8 cellular contexts compared by ENCODE assay signal in the genomic region with DNA sequence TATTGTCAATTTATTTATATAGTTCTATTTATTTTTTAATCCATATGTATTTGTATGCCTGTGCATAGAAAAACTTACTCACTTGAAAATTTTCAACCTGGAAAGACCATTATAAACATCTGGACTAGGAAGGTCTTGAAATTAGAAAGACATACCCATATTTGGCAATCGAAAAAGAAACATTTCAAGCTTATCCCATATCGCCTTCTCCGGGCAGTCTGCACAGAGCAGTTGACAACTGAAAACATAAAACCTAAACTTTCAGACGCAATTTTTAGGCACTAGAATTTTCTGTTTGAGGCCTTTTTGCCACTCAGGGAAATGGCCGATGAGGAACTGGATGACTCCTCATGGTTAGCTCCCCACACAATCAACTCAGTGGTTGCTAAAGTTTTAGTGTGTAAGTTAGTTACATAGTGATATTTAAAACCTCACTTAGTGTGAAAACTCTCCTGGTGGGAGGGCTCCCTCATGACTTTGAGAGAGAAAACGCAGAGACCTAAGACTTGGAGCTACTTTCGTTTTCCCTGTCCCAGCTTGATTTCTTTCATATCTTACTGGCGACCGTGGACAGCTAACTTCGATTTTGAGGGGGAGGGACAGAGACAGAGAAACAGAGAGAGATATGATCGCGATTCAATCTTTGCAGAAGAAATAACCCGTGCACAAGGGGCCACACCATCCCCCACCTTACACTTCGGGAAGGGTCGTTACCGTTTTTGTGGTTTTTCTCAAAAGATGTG. TPM values are rescaled to one million over a fixed set of nuclear protein-coding genes. Genes with fewer than 3 reads are reported as not detected.
DNase-seq lines count a peak whose midpoint lies in the region; ATAC-seq, FAIRE-seq and TF ChIP-seq lines count a peak whose summit lies in the region.

No MANE protein-coding gene starts in this region.

- no peaks in the 10 kb centered on the region for H3K9me3 ChIP-seq in OCI-LY7 (ENCODE audit: low read length)
- no peaks in the 10 kb centered on the region for H3K9me3 ChIP-seq in endocrine pancreas (ENCODE audit: control insufficient read depth, low read length)
- no peaks in the 10 kb centered on the region for H3K9me3 ChIP-seq in tibial nerve

- H3K9me2 ChIP-seq in OCI-LY7 (ENCODE audit: insufficient read depth, low read length): no peaks in the 10 kb centered on the region

- H3K4me1 ChIP-seq in OCI-LY7 (ENCODE audit: insufficient read depth, low read length, poor library complexity, severe bottlenecking) (peaks cover 14% of the 10 kb centered on the region), endocrine pancreas (ENCODE audit: control insufficient read depth, insufficient read depth, low read length) (no peaks in the 10 kb centered on the region), tibial nerve (peaks cover 0 to 66% (median 11%) of the 10 kb centered on the region in 4 donors)

- POLR2A ChIA-PET in OCI-LY7 (lab: Charles Lee): interaction anchor here (0.7 to 1.5 kb wide), 2 partner anchors 95 to 408 kb away, joined by 3 to 4 read pairs; partner anchors contain the start of gene LNPK

- H2AFZ ChIP-seq in OCI-LY7 (ENCODE audit: low read length): peak overlapping the region; percentile 96

- peak in 1 of 2 donors; percentile 81 for TF ChIP-seq EP300 in tibial nerve (IDR thresholded peaks at IDR 0.05)

- DNase-seq in GM12892 (ENCODE audit: insufficient read length): no peak
- DNase-seq in OCI-LY7 (ENCODE audit: low spot score): peak; percentile 5
- DNase-seq in skeletal muscle cell (ENCODE audit: low read depth): no peak
- no peak for DNase-seq in cortex of kidney (lab: John Stamatoyannopoulos, UW)
- DNase-seq in tibial nerve (ENCODE audit: low spot score in 2 of 2): no peak
- DNase-seq in Right ventricle myocardium inferior (ENCODE audit: missing footprints): no peak

- H3K79me2 ChIP-seq in OCI-LY7 (ENCODE audit: insufficient read depth, low read depth, low read length): no peaks in the 10 kb centered on the region

- TF ChIP-seq CTCF in OCI-LY7 (conservative IDR thresholded peaks at IDR 0.05; ENCODE audit: low read length): no peak
- TF ChIP-seq CTCF in tibial nerve (IDR thresholded peaks at IDR 0.05): no peak

- peaks cover 31% of the 10 kb centered on the region for H3K27me3 ChIP-seq in endocrine pancreas (ENCODE audit: control insufficient read depth, insufficient read depth, low read length)
- H3K27me3 ChIP-seq in tibial nerve: peaks cover 8 to 98% of the 10 kb centered on the region in 2 donors

- H3K4me3 ChIP-seq in OCI-LY7 (ENCODE audit: low read depth, low read length, poor library complexity, severe bottlenecking) (peak overlapping the region; percentile 63), endocrine pancreas (ENCODE audit: control insufficient read depth, insufficient read depth, low read length) (peak overlapping the region; percentile 38), skeletal muscle cell (ENCODE audit: low read depth, low read length) (peak overlapping the region; percentile 22), tibial nerve (peak overlapping the region in 1 of 4 donors; percentile 41)

- no TSS peak for BruUV-seq in OCI-LY7 (replicated peaks; lab: Mats Ljungman, UMichigan)

- no peak for TF ChIP-seq POLR2A in GM12892 (IDR thresholded peaks at IDR 0.05; ENCODE audit: low read depth, low read length)
- TF ChIP-seq POLR2A in tibial nerve (IDR thresholded peaks at IDR 0.05): no peak

- peak overlapping the region; percentile 81 for H3K4me2 ChIP-seq in OCI-LY7 (ENCODE audit: low read length)

- no peaks in the 10 kb centered on the region for H4K20me1 ChIP-seq in OCI-LY7 (ENCODE audit: insufficient read depth, low read length)

- no peaks in the 10 kb centered on the region for H3K36me3 ChIP-seq in OCI-LY7 (ENCODE audit: insufficient read depth, low read length)
- no peaks in the 10 kb centered on the region for H3K36me3 ChIP-seq in endocrine pancreas (ENCODE audit: control insufficient read depth, insufficient read depth, low read length)
- H3K36me3 ChIP-seq in tibial nerve: no peaks in the 10 kb centered on the region

- intact Hi-C loops in OCI-LY7 (cut with micrococcal nuclease; ENCODE audit: unreplicated experiment): no loop called here
- intact Hi-C loops in Right ventricle myocardium inferior (cut with DNase I): loop anchor here (2.0 to 10.0 kb wide), 2 partner anchors 730 to 842 kb away; no protein-coding TSS in a partner anchor

- H3K27ac ChIP-seq in OCI-LY7 (ENCODE audit: low read depth, low read length, poor library complexity, severe bottlenecking): no peak overlapping the region
- H3K27ac ChIP-seq in tibial nerve: no peak overlapping the region

- FAIRE-seq in GM12892 (lab: Jason Lieb, UNC): peak; percentile 83

- CTCF ChIA-PET in OCI-LY7 (lab: Charles Lee; ENCODE audit: unreplicated experiment): no interaction called here

- WGBS in tibial nerve, 2 donors: 11 to 16% methylated on average over 16 of the region's 16 CpGs

- ATAC-seq in HG02759 (IDR thresholded peaks at IDR 0.05; ENCODE audit: unreplicated experiment) (no peak), Right ventricle myocardium inferior (no peak)

- H3K9ac ChIP-seq in endocrine pancreas (ENCODE audit: control insufficient read depth, insufficient read depth, low read length): no peak overlapping the region

RNA-seq across cellular contexts. Expression of gene HOXD12, which starts 3.2 kb away (rescaled TPM):
- polyA plus RNA-seq in GM12892 (2012; ENCODE audit: missing spikeins): not detected
- not detected in 2 replicates for total RNA-seq in OCI-LY7 (2014; rRNA removed; shearing (Covaris generic))
- total RNA-seq in OCI-LY7 (2022) (0.25 TPM in 1 of 2 replicates, not detected in the other), tibial nerve (not detected), Right ventricle myocardium inferior (not detected)

RNA-seq across cellular contexts. Expression of gene HOXD13, which starts 3.9 kb away (rescaled TPM):
- polyA plus RNA-seq in GM12892 (2012; ENCODE audit: missing spikeins): 0.11 TPM
- total RNA-seq in OCI-LY7 (2014; rRNA removed; shearing (Covaris generic)): not detected in 2 replicates
- total RNA-seq in OCI-LY7 (2022) (not detected in 2 replicates), tibial nerve (under 1 TPM in 1 of 4 donors, not detected in 3; 0.21 TPM), Right ventricle myocardium inferior (not detected)

RNA-seq across cellular contexts. Expression of gene HOXD11, which starts 10.7 kb away (rescaled TPM):
- polyA plus RNA-seq in GM12892 (2012; ENCODE audit: missing spikeins): not detected
- total RNA-seq in OCI-LY7 (2014; rRNA removed; shearing (Covaris generic)): not detected in 2 replicates
- total RNA-seq in OCI-LY7 (2022) (not detected in 2 replicates), tibial nerve (1 to 10 TPM in 2 of 4 donors, under 1 TPM in 1, not detected in 1; 0.21 to 1.8 (median 1.2) TPM), Right ventricle myocardium inferior (not detected)

RNA-seq across cellular contexts. Expression of gene EVX2, which starts 12.7 kb away (rescaled TPM):
- polyA plus RNA-seq in GM12892 (2012; ENCODE audit: missing spikeins): not detected
- total RNA-seq in OCI-LY7 (2014; rRNA removed; shearing (Covaris generic)): not detected in 2 replicates
- total RNA-seq in OCI-LY7 (2022): not detected in 2 replicates
- not detected for total RNA-seq in tibial nerve
- not detected for total RNA-seq in Right ventricle myocardium inferior

RNA-seq across cellular contexts. Expression of gene HOXD10, which starts 20.2 kb away (rescaled TPM):
- polyA plus RNA-seq in GM12892 (2012; ENCODE audit: missing spikeins): not detected
- total RNA-seq in OCI-LY7 (2014; rRNA removed; shearing (Covaris generic)): not detected in 2 replicates
- total RNA-seq in OCI-LY7 (2022) (not detected in 2 replicates), tibial nerve (1 to 10 TPM in 2 of 4 donors, under 1 TPM in 2; 0.39 to 2.1 (median 1.1) TPM), Right ventricle myocardium inferior (not detected)
